Comparison of ENCODE assay signal across 20 cellular contexts in genomic region chr6:36739947-36740817, GRCh38. TPM values are rescaled to one million over a fixed set of nuclear protein-coding genes. Genes with fewer than 3 reads are reported as not detected.
DNase-seq lines count a peak whose midpoint lies in the region; ATAC-seq and TF ChIP-seq lines count a peak whose summit lies in the region.
"Had no signal": no experiment of that assay in that cellular context is flagged by ENCODE, and none has a peak within 500 bp of the region (broad histone marks: within the 10 kb centered on the region; RNA-seq: fewer than 3 reads in every experiment).

No MANE protein-coding gene starts in this region.

- peaks cover 9% of the 10 kb centered on the region for H3K27me3 Mint-ChIP-seq in endothelial cell (ENCODE audit: unreplicated experiment)
- no peaks in the 10 kb centered on the region for H3K27me3 Mint-ChIP-seq in stimulated activated memory B cell treated with anti-CD40 and anti-IgM and Interleukin-4, amounts not matched to agents 10 μg/mL and 1 μg/mL and 100 μg/mL, for 72 hours
- H3K27me3 Mint-ChIP-seq: activated CD4-positive, alpha-beta T cell treated with anti-CD3 and anti-CD28 coated beads, Interleukin-2, amount 10 ng/mL, durations not matched to agents 7 days and 5 days had no signal

- no peaks in the 10 kb centered on the region for H3K36me3 ChIP-seq in MG63
- H3K36me3 ChIP-seq: HAP-1, heart left ventricle, neutrophil had no signal

- TF ChIP-seq CTCF in endothelial cell (IDR thresholded peaks at IDR 0.05; ENCODE audit: unreplicated experiment): no peak

- DNase-seq in right cardiac atrium (peak in 2 of 3 donors; percentile 22 to 30), Right ventricle myocardium superior (no peak), MG63 (peak; percentile 40), endothelial cell (ENCODE audit: low spot score) (no peak), DMS53 (lab: John Stamatoyannopoulos, UW) (no peak), ecto neural progenitor cell (ENCODE audit: low spot score) (no peak), DMS79 (lab: John Stamatoyannopoulos, UW) (no peak)
- DNase-seq: activated CD4-positive, alpha-beta T cell treated with anti-CD3 and anti-CD28 coated beads, Interleukin-2, amount 10 ng/mL, durations not matched to agents 7 days and 5 days; activated CD8-positive, alpha-beta memory T cell treated with anti-CD3 and anti-CD28 coated beads, Interleukin-2, amount 50 U/mL, for 4 hours; heart left ventricle; NCI-H1105; NCI-H2107; NCI-H510A treated with DMSO at 0.1 percent for 48 hours; spleen had no signal

- H3K27ac ChIP-seq in right cardiac atrium (ENCODE audit: low read length): no peak overlapping the region
- H3K27ac ChIP-seq: A549, neutrophil, RWPE1 had no signal

- H3K4me3 Mint-ChIP-seq in endothelial cell (ENCODE audit: unreplicated experiment): no peak overlapping the region
- H3K4me3 Mint-ChIP-seq in stimulated activated memory B cell treated with anti-CD40 and anti-IgM and Interleukin-4, amounts not matched to agents 10 μg/mL and 1 μg/mL and 100 μg/mL, for 72 hours: peak overlapping the region; percentile 6
- H3K4me3 Mint-ChIP-seq: activated CD4-positive, alpha-beta T cell treated with anti-CD3 and anti-CD28 coated beads, Interleukin-2, amount 10 ng/mL, durations not matched to agents 7 days and 5 days had no signal

- peak overlapping the region; percentile 90 for H3K27ac Mint-ChIP-seq in endothelial cell (ENCODE audit: unreplicated experiment)
- peak overlapping the region; percentile 89 for H3K27ac Mint-ChIP-seq in stimulated activated memory B cell treated with anti-CD40 and anti-IgM and Interleukin-4, amounts not matched to agents 10 μg/mL and 1 μg/mL and 100 μg/mL, for 72 hours
- H3K27ac Mint-ChIP-seq: activated CD4-positive, alpha-beta T cell treated with anti-CD3 and anti-CD28 coated beads, Interleukin-2, amount 10 ng/mL, durations not matched to agents 7 days and 5 days had no signal

- 75% methylated on average over 13 of the region's 13 CpGs for WGBS in right cardiac atrium

- H3K9me3 ChIP-seq in right cardiac atrium (ENCODE audit: control insufficient read depth, low read length) (no peaks in the 10 kb centered on the region), MG63 (no peaks in the 10 kb centered on the region)
- H3K9me3 ChIP-seq: A549, HAP-1, heart left ventricle, neutrophil, spleen had no signal

- peaks cover 16% of the 10 kb centered on the region for H3K4me1 Mint-ChIP-seq in endothelial cell (ENCODE audit: unreplicated experiment)
- H3K4me1 Mint-ChIP-seq in stimulated activated memory B cell treated with anti-CD40 and anti-IgM and Interleukin-4, amounts not matched to agents 10 μg/mL and 1 μg/mL and 100 μg/mL, for 72 hours: peaks cover 74% of the 10 kb centered on the region

- H3K27me3 ChIP-seq in right cardiac atrium (ENCODE audit: control insufficient read depth, insufficient read depth) (no peaks in the 10 kb centered on the region), MG63 (no peaks in the 10 kb centered on the region)
- H3K27me3 ChIP-seq: heart left ventricle, spleen had no signal

- no peak for ATAC-seq in right cardiac atrium
- ATAC-seq in Right ventricle myocardium superior (ENCODE audit: poor library complexity): no peak
- ATAC-seq in stimulated activated memory B cell treated with anti-CD40 and anti-IgM and Interleukin-4, amounts not matched to agents 10 μg/mL and 1 μg/mL and 100 μg/mL, for 72 hours: peak; percentile 52
- ATAC-seq: A549, heart left ventricle, left lobe of liver had no signal

- no peaks in the 10 kb centered on the region for H3K9me3 Mint-ChIP-seq in endothelial cell (ENCODE audit: unreplicated experiment)
- no peaks in the 10 kb centered on the region for H3K9me3 Mint-ChIP-seq in stimulated activated memory B cell treated with anti-CD40 and anti-IgM and Interleukin-4, amounts not matched to agents 10 μg/mL and 1 μg/mL and 100 μg/mL, for 72 hours
- H3K9me3 Mint-ChIP-seq: activated CD4-positive, alpha-beta T cell treated with anti-CD3 and anti-CD28 coated beads, Interleukin-2, amount 10 ng/mL, durations not matched to agents 7 days and 5 days had no signal

- H3K4me3 ChIP-seq in right cardiac atrium (ENCODE audit: low read length): no peak overlapping the region
- no peak overlapping the region for H3K4me3 ChIP-seq in MG63
- H3K4me3 ChIP-seq: A549, HAP-1, heart left ventricle, spleen had no signal

- H3K4me1 ChIP-seq in right cardiac atrium (ENCODE audit: control insufficient read depth, insufficient read depth, low read length): no peaks in the 10 kb centered on the region
- H3K4me1 ChIP-seq: HAP-1 had no signal

- intact Hi-C loops in right cardiac atrium (cut with DNase I): no loop called here
- intact Hi-C loops in Right ventricle myocardium superior (cut with DNase I): no loop called here

- peaks cover 5% of the 10 kb centered on the region for H3K36me3 Mint-ChIP-seq in endothelial cell (ENCODE audit: low read depth, unreplicated experiment)
- H3K36me3 Mint-ChIP-seq in stimulated activated memory B cell treated with anti-CD40 and anti-IgM and Interleukin-4, amounts not matched to agents 10 μg/mL and 1 μg/mL and 100 μg/mL, for 72 hours: peaks cover 24% of the 10 kb centered on the region

RNA-seq across cellular contexts. Expression of gene RAB44, which starts 42.6 kb away (rescaled TPM):
- total RNA-seq in right cardiac atrium (under 1 TPM in 2 of 4 donors, not detected in 2; 0.06 TPM), Right ventricle myocardium superior (not detected), endothelial cell (ENCODE audit: unreplicated experiment) (not detected)
- polyA plus RNA-seq in right cardiac atrium: not detected
- not detected in 2 replicates for total RNA-seq in MG63 (2014; rRNA removed; shearing (Covaris generic); ENCODE audit: low replicate concordance)

Comparison
In these comparisons a context has a peak if more than half of its experiments do, and no peak if none do; other contexts are left out.
1. DNase-seq: peak in right cardiac atrium (2 of 3) and MG63 (single experiment); none in Right ventricle myocardium superior (single experiment), endothelial cell (single experiment), DMS53 (single experiment), ecto neural progenitor cell (single experiment) and DMS79 (single experiment).